ENCODE assay signal across 28 cellular contexts in genomic region chr12:68803948-68804653, GRCh38. TPM values are rescaled to one million over a fixed set of nuclear protein-coding genes. Genes with fewer than 3 reads are reported as not detected.
DNase-seq lines count a peak whose midpoint lies in the region; ATAC-seq, FAIRE-seq and TF ChIP-seq lines count a peak whose summit lies in the region.
"Had no signal": no experiment of that assay in that cellular context is flagged by ENCODE, and none has a peak within 500 bp of the region (broad histone marks: within the 10 kb centered on the region; RNA-seq: fewer than 3 reads in every experiment).

No MANE protein-coding gene starts in this region.

- no peaks in the 10 kb centered on the region for H3K9me2 ChIP-seq in OCI-LY1 (ENCODE audit: low read depth, low read length)

- H3K4me3 ChIP-seq in Caco-2 (ENCODE audit: low read depth, low read length) (no peak overlapping the region), OCI-LY1 (ENCODE audit: low read depth, low read length, poor library complexity, severe bottlenecking) (no peak overlapping the region), HepG2 (replicated peaks in 1 of 3; ENCODE audit: insufficient read depth in 1 of 3, low read depth in 2 of 3, low read length in 3 of 3) (peak overlapping the region; percentile 82 to 93 (median 88); a peak in 4 of 6 replicates), small intestine (ENCODE audit: low read depth in 1 of 2, low read length in 2 of 2) (no peak overlapping the region)
- H3K4me3 ChIP-seq: lower lobe of right lung, smooth muscle cell had no signal

- FAIRE-seq in HepG2 (lab: Jason Lieb, UNC): peak; percentile 50
- no peak for FAIRE-seq in small intestine (lab: Jason Lieb, UNC)
- FAIRE-seq: GM12892 had no signal

- TF ChIP-seq EP300 in HepG2 (IDR thresholded peaks at IDR 0.05; ENCODE audit: low read depth in 2 of 2, low read length in 2 of 2) (no peak), HepG2 (CRISPR knock-in tag; IDR thresholded peaks at IDR 0.05; ENCODE audit: borderline replicate concordance) (no peak)

- in situ Hi-C loops in HepG2 (cut with HindIII; ENCODE audit: extremely low pct_ligation_motif_present, low pct_unique_long_range_greater_than_20kb): no loop called here

- H3K27ac Mint-ChIP-seq in Caco-2 (ENCODE audit: unreplicated experiment): peak overlapping the region; percentile 25
- no peak overlapping the region for H3K27ac Mint-ChIP-seq in Calu3 (ENCODE audit: unreplicated experiment)
- H3K27ac Mint-ChIP-seq: activated T-helper 1 cell treated with anti-CD3 and anti-CD28 coated beads, Interleukin-12 subunit alpha, Interleukin-12 subunit beta, Interleukin-2, Interleukin-4 antibody, amounts not matched to agents 30 ng/mL and 10 ng/mL and 1 ng/mL, durations not matched to agents 14 hours and 24 hours and 36 hours had no signal

- intact Hi-C loops in Caco-2 (cut with micrococcal nuclease; ENCODE audit: unreplicated experiment) (loop anchor here (1.0 kb wide), 1 partner anchor 15 kb away; no protein-coding TSS in a partner anchor), HepG2 (cut with micrococcal nuclease; ENCODE audit: unreplicated experiment) (loop anchor here (2.0 kb wide), 1 partner anchor 15 kb away; no protein-coding TSS in a partner anchor), Calu3 (cut with micrococcal nuclease; ENCODE audit: unreplicated experiment) (no loop called here)

- H3K4me3 Mint-ChIP-seq in Caco-2 (ENCODE audit: unreplicated experiment): no peak overlapping the region
- H3K4me3 Mint-ChIP-seq in Calu3 (ENCODE audit: low read depth, unreplicated experiment): no peak overlapping the region
- H3K4me3 Mint-ChIP-seq: activated T-helper 1 cell treated with anti-CD3 and anti-CD28 coated beads, Interleukin-12 subunit alpha, Interleukin-12 subunit beta, Interleukin-2, Interleukin-4 antibody, amounts not matched to agents 30 ng/mL and 10 ng/mL and 1 ng/mL, durations not matched to agents 14 hours and 24 hours and 36 hours had no signal

- BruUV-seq in Caco-2 (replicated peaks; lab: Mats Ljungman, UMichigan) (no TSS peak), HepG2 (replicated peaks; lab: Mats Ljungman, UMichigan) (no TSS peak), Calu3 (replicated peaks; lab: Mats Ljungman, UMichigan) (no TSS peak)

- TF ChIP-seq RAD21 in HepG2 (CRISPR knock-in tag; IDR thresholded peaks at IDR 0.05): no peak

- H3K36me3 ChIP-seq in Caco-2 (ENCODE audit: control insufficient read depth, insufficient read depth, low read length) (no peaks in the 10 kb centered on the region), OCI-LY1 (ENCODE audit: insufficient read depth, low read length) (peaks cover 5% of the 10 kb centered on the region), HepG2 (replicated peaks in 1 of 2; ENCODE audit: control insufficient read depth in 1 of 2, insufficient read depth in 2 of 2, low read length in 2 of 2) (no peaks in the 10 kb centered on the region), small intestine (ENCODE audit: control insufficient read depth in 2 of 2, insufficient read depth in 2 of 2, low read length in 2 of 2) (no peaks in the 10 kb centered on the region)
- H3K36me3 ChIP-seq: lower lobe of right lung had no signal

- H3K27me3 Mint-ChIP-seq in Caco-2 (ENCODE audit: insufficient read depth, unreplicated experiment): no peaks in the 10 kb centered on the region
- no peaks in the 10 kb centered on the region for H3K27me3 Mint-ChIP-seq in Calu3 (ENCODE audit: unreplicated experiment)
- H3K27me3 Mint-ChIP-seq: naive thymus-derived CD4-positive, alpha-beta T cell had no signal

- no peaks in the 10 kb centered on the region for H3K27me3 ChIP-seq in Caco-2 (replicated peaks; ENCODE audit: control insufficient read depth, insufficient read depth, low read length)
- no peaks in the 10 kb centered on the region for H3K27me3 ChIP-seq in OCI-LY1 (ENCODE audit: insufficient read depth, low read length)
- peaks cover 0 to 5% of the 10 kb centered on the region in 2 experiments; a peak in 1 of 5 replicates for H3K27me3 ChIP-seq in HepG2 (ENCODE audit: control insufficient read depth in 1 of 2, insufficient read depth in 2 of 2, low read length in 2 of 2)
- H3K27me3 ChIP-seq in small intestine (ENCODE audit: control insufficient read depth in 2 of 2, insufficient read depth in 2 of 2, low read length in 2 of 2): no peaks in the 10 kb centered on the region

- peaks cover 9% of the 10 kb centered on the region; the same call in 1 of the 2 replicates for H3F3A ChIP-seq in OCI-LY1 (ENCODE audit: insufficient read depth, low read length)

- TF ChIP-seq CTCF in Caco-2 (IDR thresholded peaks at IDR 0.05; ENCODE audit: insufficient read depth in 1 of 2, low read depth in 1 of 2, low read length in 1 of 2, severe bottlenecking in 1 of 2, unreplicated experiment in 1 of 2): no peak
- no peak for TF ChIP-seq CTCF in OCI-LY1 (IDR thresholded peaks at IDR 0.05; ENCODE audit: low read length)
- no peak for TF ChIP-seq CTCF in HepG2 (CRISPR knock-in tag; IDR thresholded peaks at IDR 0.05)
- no peak for TF ChIP-seq CTCF in Calu3 (IDR thresholded peaks at IDR 0.05; ENCODE audit: unreplicated experiment)

- CTCF ChIA-PET in Caco-2 (lab: Charles Lee) (no interaction called here), HepG2 (lab: Yijun Ruan, JAX; ENCODE audit: low intra/inter-chr PET ratio, low total read pairs) (no interaction called here), Calu3 (lab: Charles Lee) (no interaction called here)

- H3K4me1 ChIP-seq in Caco-2 (peaks cover 29% of the 10 kb centered on the region), OCI-LY1 (ENCODE audit: insufficient read depth, low read length, severe bottlenecking) (peaks cover 51% of the 10 kb centered on the region), HepG2 (ENCODE audit: insufficient read depth, low read length) (peaks cover 33% of the 10 kb centered on the region), small intestine (ENCODE audit: control insufficient read depth in 2 of 2, insufficient read depth in 1 of 2, low read depth in 1 of 2, low read length in 1 of 2) (no peaks in the 10 kb centered on the region)

- H3K79me2 ChIP-seq in OCI-LY1 (ENCODE audit: insufficient read depth, low read length): peaks cover 4% of the 10 kb centered on the region
- H3K79me2 ChIP-seq in HepG2 (ENCODE audit: insufficient read depth, low read length): peaks cover 34% of the 10 kb centered on the region

- POLR2A ChIA-PET in Caco-2 (lab: Charles Lee) (no interaction called here), HepG2 (lab: Yijun Ruan, JAX) (interaction anchor here (1.0 to 3.2 kb wide), 4 partner anchors 16 to 118 kb away, joined by 4 to 51 read pairs (median 12); partner anchors contain the start of gene SLC35E3)

- no peak for TF ChIP-seq POLR2A in HepG2 (IDR thresholded peaks at IDR 0.05; ENCODE audit: insufficient read depth in 1 of 2, low read depth in 2 of 2, low read length in 2 of 2)

- H3K9me3 ChIP-seq in Caco-2 (no peaks in the 10 kb centered on the region), OCI-LY1 (ENCODE audit: low read length) (no peaks in the 10 kb centered on the region), HepG2 (ENCODE audit: low read length) (no peaks in the 10 kb centered on the region), small intestine (ENCODE audit: control insufficient read depth, low read depth) (no peaks in the 10 kb centered on the region)
- H3K9me3 ChIP-seq: lower lobe of right lung had no signal

- no peak; the same call in 2 of the 3 replicates for ATAC-seq in HepG2
- no peak for ATAC-seq in HG03045 (IDR thresholded peaks at IDR 0.05; ENCODE audit: unreplicated experiment)
- no peak for ATAC-seq in HG03521 (IDR thresholded peaks at IDR 0.05; ENCODE audit: unreplicated experiment)
- ATAC-seq: lower lobe of right lung; naive thymus-derived CD4-positive, alpha-beta T cell; PC-3; SK-N-SH treated with all-trans-retinoic acid at 6 μM for 48 hours had no signal

- H3K4me1 Mint-ChIP-seq in Caco-2 (ENCODE audit: low read depth, unreplicated experiment) (peaks cover 23% of the 10 kb centered on the region), Calu3 (ENCODE audit: low read depth, unreplicated experiment) (peaks cover 18% of the 10 kb centered on the region)

- no peaks in the 10 kb centered on the region for H4K20me1 ChIP-seq in OCI-LY1 (ENCODE audit: insufficient read depth, low read length)
- H4K20me1 ChIP-seq in HepG2 (ENCODE audit: insufficient read depth, low read length): no peaks in the 10 kb centered on the region; the same call in 1 of the 2 replicates

- peak in 1 of 2 experiments; percentile 24 for DNase-seq in Caco-2
- peak; percentile 48 for DNase-seq in HepG2 (ENCODE audit: low spot score)
- DNase-seq in small intestine: peak; percentile 37
- DNase-seq in Calu3: no peak
- DNase-seq: ACHN; activated CD4-positive, alpha-beta T cell treated with anti-CD3 and anti-CD28 coated beads, Interleukin-2, amount 50 U/mL, for 48 hours; activated CD4-positive, CD25-positive, alpha-beta regulatory T cell treated with anti-CD3 and anti-CD28 coated beads, Interleukin-2, amount 50 U/mL, for 72 hours; activated CD8-positive, alpha-beta memory T cell treated with anti-CD3 and anti-CD28 coated beads, Interleukin-2, amount 50 U/mL, for 48 hours; activated naive CD4-positive, alpha-beta T cell treated with Interleukin-2 at 50 U/mL for 16 hours; amniotic stem cell; foreskin melanocyte; KG1; lower lobe of right lung; naive thymus-derived CD4-positive, alpha-beta T cell; NCI-H1105 treated with DMSO at 0.1 percent for 48 hours; NCI-H2029; NCI-H524 treated with DMSO at 0.1 percent for 48 hours; PC-3; retina; stimulated activated naive CD4-positive, alpha-beta T cell; T-helper 2 cell had no signal

- WGBS in HepG2 (ENCODE audit: low lambda C conversion rate): 74% methylated on average over 5 of the region's 5 CpGs
- 65 to 83% (median 71%) methylated on average over 5 of the region's 5 CpGs for WGBS in small intestine, 3 donors

- no peak overlapping the region for H3K9ac ChIP-seq in OCI-LY1 (ENCODE audit: low read length)
- H3K9ac ChIP-seq in HepG2 (ENCODE audit: insufficient read depth, low read depth, low read length): peak overlapping the region; percentile 92; the same call in 1 of the 2 replicates

- H3K4me2 ChIP-seq in OCI-LY1 (ENCODE audit: low read length): no peak overlapping the region
- H3K4me2 ChIP-seq in HepG2 (ENCODE audit: low read depth, low read length): peak overlapping the region; percentile 88
- H3K4me2 ChIP-seq: smooth muscle cell had no signal

- H3K27ac ChIP-seq in OCI-LY1 (ENCODE audit: low read depth, low read length, poor library complexity, severe bottlenecking): peak overlapping the region; percentile 99
- peak overlapping the region; percentile 99 for H3K27ac ChIP-seq in HepG2 (ENCODE audit: extremely low read length, insufficient read depth, low read length)
- no peak overlapping the region for H3K27ac ChIP-seq in small intestine (ENCODE audit: low read depth in 1 of 2, low read length in 1 of 2)
- H3K27ac ChIP-seq: lower lobe of right lung had no signal

- H3K36me3 Mint-ChIP-seq in Caco-2 (ENCODE audit: insufficient read depth, unreplicated experiment): peaks cover 24% of the 10 kb centered on the region
- peaks cover 25% of the 10 kb centered on the region for H3K36me3 Mint-ChIP-seq in Calu3 (ENCODE audit: insufficient read depth, unreplicated experiment)

- no peaks in the 10 kb centered on the region for H3K9me3 Mint-ChIP-seq in Caco-2 (ENCODE audit: unreplicated experiment)
- H3K9me3 Mint-ChIP-seq in Calu3 (ENCODE audit: low read depth, unreplicated experiment): no peaks in the 10 kb centered on the region
- H3K9me3 Mint-ChIP-seq: activated T-helper 1 cell treated with anti-CD3 and anti-CD28 coated beads, Interleukin-12 subunit alpha, Interleukin-12 subunit beta, Interleukin-2, Interleukin-4 antibody, amounts not matched to agents 30 ng/mL and 10 ng/mL and 1 ng/mL, durations not matched to agents 14 hours and 24 hours and 36 hours; naive thymus-derived CD4-positive, alpha-beta T cell had no signal

- H2AFZ ChIP-seq in OCI-LY1 (ENCODE audit: low read length) (no peak overlapping the region), HepG2 (ENCODE audit: low read length) (no peak overlapping the region)

RNA-seq across cellular contexts. Expression of gene MDM2, which starts 3.9 kb away (rescaled TPM):
- total RNA-seq in Caco-2 (2022) (113 and 118 TPM in 2 replicates), HepG2 (2016; rRNA removed; fragmentation: Illumina TruSeq; extraction: Trizol) (314 and 466 TPM in 2 replicates), Calu3 (2022) (97.1 and 101 TPM in 2 replicates)
- total RNA-seq in HepG2 (2016; cell fraction: cytosol; rRNA removed; fragmentation: Illumina TruSeq; extraction: Trizol; ENCODE audit: low read depth): 106 and 114 TPM in 2 replicates
- total RNA-seq in HepG2 (2016; cell fraction: insoluble cytoplasmic fraction; rRNA removed; fragmentation: Illumina TruSeq; extraction: Trizol): 318 and 433 TPM in 2 replicates
- total RNA-seq in HepG2 (2016; cell fraction: membrane; rRNA removed; fragmentation: Illumina TruSeq; extraction: Trizol): 152 and 204 TPM in 2 replicates
- 480 and 515 TPM in 2 replicates for total RNA-seq in HepG2 (2016; cell fraction: nucleus; rRNA removed; fragmentation: Illumina TruSeq; extraction: Trizol)
- polyA plus RNA-seq in HepG2 (2011; rRNA removed) (23.9 and 29.3 TPM in 2 replicates), small intestine (10 to 100 TPM; 20.8 to 44.1 (median 21.3) TPM)
- 8.1 and 12.2 TPM in 2 replicates for polyA plus RNA-seq in HepG2 (2011; cell fraction: cytosol; rRNA removed)
- 21.1 and 35.5 TPM in 2 replicates for polyA plus RNA-seq in HepG2 (2011; cell fraction: nucleus; rRNA removed)
- 29.6 and 57.6 TPM in 2 replicates for polyA plus RNA-seq in HepG2 (2012)
- 20.1 and 21.0 TPM in 2 replicates for polyA plus RNA-seq in HepG2 (2016; cell fraction: cytosol; fragmentation: Illumina TruSeq; extraction: Trizol; ENCODE audit: low read depth)
- polyA plus RNA-seq in HepG2 (2016; cell fraction: insoluble cytoplasmic fraction; fragmentation: Illumina TruSeq; extraction: Trizol; ENCODE audit: low read depth): 174 and 187 TPM in 2 replicates
- polyA plus RNA-seq in HepG2 (2016; cell fraction: membrane; fragmentation: Illumina TruSeq; extraction: Trizol; ENCODE audit: low read depth): 57.3 and 58.5 TPM in 2 replicates
- 472 and 516 TPM in 2 replicates for polyA plus RNA-seq in HepG2 (2016; cell fraction: nucleus; fragmentation: Illumina TruSeq; extraction: Trizol; ENCODE audit: insufficient read depth, low read depth)
- polyA minus RNA-seq in HepG2 (2011; rRNA and poly(A)+ RNA removed; ENCODE audit: low replicate concordance): 42.3 and 54.4 TPM in 2 replicates
- 71.4 and 82.9 TPM in 2 replicates for polyA minus RNA-seq in HepG2 (2011; cell fraction: cytosol; rRNA and poly(A)+ RNA removed)
- polyA minus RNA-seq in HepG2 (2011; cell fraction: nucleus; rRNA and poly(A)+ RNA removed): 248 and 279 TPM in 2 replicates

RNA-seq across cellular contexts. Expression of gene SLC35E3, which starts 58.1 kb away (rescaled TPM):
- total RNA-seq in Caco-2 (2022): 25.0 TPM in 2 replicates
- total RNA-seq in HepG2 (2016; rRNA removed; fragmentation: Illumina TruSeq; extraction: Trizol): 12.2 and 22.1 TPM in 2 replicates
- 2.1 and 4.5 TPM in 2 replicates for total RNA-seq in HepG2 (2016; cell fraction: cytosol; rRNA removed; fragmentation: Illumina TruSeq; extraction: Trizol; ENCODE audit: low read depth)
- total RNA-seq in HepG2 (2016; cell fraction: insoluble cytoplasmic fraction; rRNA removed; fragmentation: Illumina TruSeq; extraction: Trizol): 14.0 and 22.7 TPM in 2 replicates
- total RNA-seq in HepG2 (2016; cell fraction: membrane; rRNA removed; fragmentation: Illumina TruSeq; extraction: Trizol): 9.0 and 9.8 TPM in 2 replicates
- 15.3 and 17.2 TPM in 2 replicates for total RNA-seq in HepG2 (2016; cell fraction: nucleus; rRNA removed; fragmentation: Illumina TruSeq; extraction: Trizol)
- polyA plus RNA-seq in HepG2 (2011; rRNA removed): 10.2 and 13.0 TPM in 2 replicates
- 4.5 and 6.1 TPM in 2 replicates for polyA plus RNA-seq in HepG2 (2011; cell fraction: cytosol; rRNA removed)
- 9.5 and 9.7 TPM in 2 replicates for polyA plus RNA-seq in HepG2 (2011; cell fraction: nucleus; rRNA removed)
- 10.4 and 19.7 TPM in 2 replicates for polyA plus RNA-seq in HepG2 (2012)
- 3.2 and 4.1 TPM in 2 replicates for polyA plus RNA-seq in HepG2 (2016; cell fraction: cytosol; fragmentation: Illumina TruSeq; extraction: Trizol; ENCODE audit: low read depth)
- polyA plus RNA-seq in HepG2 (2016; cell fraction: insoluble cytoplasmic fraction; fragmentation: Illumina TruSeq; extraction: Trizol; ENCODE audit: low read depth): 10.3 and 11.1 TPM in 2 replicates
- 5.8 and 5.9 TPM in 2 replicates for polyA plus RNA-seq in HepG2 (2016; cell fraction: membrane; fragmentation: Illumina TruSeq; extraction: Trizol; ENCODE audit: low read depth)
- 25.5 and 30.0 TPM in 2 replicates for polyA plus RNA-seq in HepG2 (2016; cell fraction: nucleus; fragmentation: Illumina TruSeq; extraction: Trizol; ENCODE audit: insufficient read depth, low read depth)
- polyA minus RNA-seq in HepG2 (2011; rRNA and poly(A)+ RNA removed; ENCODE audit: low replicate concordance): 6.7 and 11.0 TPM in 2 replicates
- 5.7 and 6.3 TPM in 2 replicates for polyA minus RNA-seq in HepG2 (2011; cell fraction: cytosol; rRNA and poly(A)+ RNA removed)
- 7.2 and 11.7 TPM in 2 replicates for polyA minus RNA-seq in HepG2 (2011; cell fraction: nucleus; rRNA and poly(A)+ RNA removed)
- polyA plus RNA-seq in small intestine: 1 to 10 TPM in 1 of 3 donors, under 1 TPM in 2; 0.27 to 2.9 (median 0.45) TPM
- 7.9 and 10.8 TPM in 2 replicates for total RNA-seq in Calu3 (2022)

Comparison
In these comparisons a context has a peak if more than half of its experiments do, and no peak if none do; other contexts are left out.
1. H3K4me3 ChIP-seq: peak in HepG2 (3 of 3); none in Caco-2 (single experiment), OCI-LY1 (single experiment) and small intestine (0 of 2).
2. H3K27ac ChIP-seq: peak in OCI-LY1 (single experiment) and HepG2 (single experiment); none in small intestine (0 of 2).